Comparison of ENCODE assay signal across 11 cellular contexts in genomic region chr4:76690906-76691275, GRCh38.
DNase-seq lines count a peak whose midpoint lies in the region; ATAC-seq and TF ChIP-seq lines count a peak whose summit lies in the region.
"Had no signal": no experiment of that assay in that cellular context is flagged by ENCODE, and none has a peak within 500 bp of the region (broad histone marks: within the 10 kb centered on the region; RNA-seq: fewer than 3 reads in every experiment).

No MANE protein-coding gene starts in this region.

- WGBS in right cardiac atrium: 95% methylated on average over 1 of the region's 1 CpG
- WGBS in aorta, 2 donors: 7 to 14% methylated on average over 1 of the region's 1 CpG

- intact Hi-C loops in right cardiac atrium (cut with DNase I): loop anchor here in 1 of 4 donors (10.0 kb wide), 1 partner anchor 64 kb away; no protein-coding TSS in a partner anchor
- intact Hi-C loops in aorta (cut with DNase I): loop anchor here in 1 of 2 donors (5.0 kb wide), 1 partner anchor 51 kb away; no protein-coding TSS in a partner anchor

- H3K4me1 ChIP-seq in cardiac muscle cell (ENCODE audit: low read depth) (peaks cover 41% of the 10 kb centered on the region), right cardiac atrium (ENCODE audit: control insufficient read depth, insufficient read depth, low read length) (peaks cover 4% of the 10 kb centered on the region), aorta (ENCODE audit: control insufficient read depth in 1 of 2, insufficient read depth in 2 of 2, low read length in 2 of 2) (peaks cover 0 to 13% of the 10 kb centered on the region in 2 donors)

- DNase-seq in cardiac muscle cell (ENCODE audit: low read depth in 1 of 2, low spot score in 1 of 2) (no peak), right cardiac atrium (no peak), kidney epithelial cell (ENCODE audit: low read depth) (no peak), aorta (no peak)
- no peak for DNase-seq in stimulated activated naive CD4-positive, alpha-beta T cell treated with Interleukin-2 at 50 U/mL for 16 hours (lab: John Stamatoyannopoulos, UW)
- DNase-seq: RPMI8226; stimulated activated CD4-positive, alpha-beta T cell treated with anti-CD3 and anti-CD28 coated beads, Interleukin-12 subunit alpha, Interleukin-12 subunit beta, amount 100 ng/mL, for 4 hours had no signal

- H3K4me3 ChIP-seq in cardiac muscle cell: peak overlapping the region; percentile 87
- no peak overlapping the region for H3K4me3 ChIP-seq in right cardiac atrium (ENCODE audit: low read length)
- peak overlapping the region; percentile 84 for H3K4me3 ChIP-seq in WI38 (ENCODE audit: low read depth, low read length)
- peak overlapping the region; percentile 80 for H3K4me3 ChIP-seq in kidney epithelial cell (ENCODE audit: low read depth, low read length)
- peak overlapping the region; percentile 35 to 69 for H3K4me3 ChIP-seq in aorta (ENCODE audit: low read length in 2 of 2)

- ATAC-seq in right cardiac atrium (no peak), aorta (ENCODE audit: low FRiP score) (no peak), GM21526 (IDR thresholded peaks at IDR 0.05; ENCODE audit: low FRiP score, unreplicated experiment) (no peak), HG03025 (IDR thresholded peaks at IDR 0.05; ENCODE audit: low FRiP score, unreplicated experiment) (no peak)
- ATAC-seq: stimulated activated effector memory CD8-positive, alpha-beta T cell treated with anti-CD3 and anti-CD28 coated beads, Interleukin-12 subunit alpha, Interleukin-12 subunit beta, amount 100 ng/mL, for 72 hours had no signal

- TF ChIP-seq CTCF in cardiac muscle cell (IDR thresholded peaks at IDR 0.05; ENCODE audit: low read depth, low read length) (no peak), WI38 (IDR thresholded peaks at IDR 0.05; ENCODE audit: low read depth, low read length) (no peak), kidney epithelial cell (IDR thresholded peaks at IDR 0.05; ENCODE audit: insufficient read depth, low read length, poor library complexity, severe bottlenecking) (no peak)

- H3K27me3 ChIP-seq in cardiac muscle cell: no peaks in the 10 kb centered on the region
- no peaks in the 10 kb centered on the region for H3K27me3 ChIP-seq in right cardiac atrium (ENCODE audit: control insufficient read depth, insufficient read depth)
- no peaks in the 10 kb centered on the region for H3K27me3 ChIP-seq in kidney epithelial cell (ENCODE audit: control insufficient read depth, insufficient read depth, low read length)
- no peaks in the 10 kb centered on the region for H3K27me3 ChIP-seq in aorta (ENCODE audit: control insufficient read depth in 1 of 2, insufficient read depth in 2 of 2, low read length in 1 of 2)

- H3K36me3 ChIP-seq in cardiac muscle cell (no peaks in the 10 kb centered on the region), kidney epithelial cell (ENCODE audit: control insufficient read depth, insufficient read depth, low read length) (no peaks in the 10 kb centered on the region), aorta (ENCODE audit: control insufficient read depth in 1 of 2, insufficient read depth in 2 of 2, low read length in 1 of 2) (no peaks in the 10 kb centered on the region)

- H3K9me3 ChIP-seq in cardiac muscle cell (ENCODE audit: low read depth) (no peaks in the 10 kb centered on the region), right cardiac atrium (ENCODE audit: control insufficient read depth, low read length) (no peaks in the 10 kb centered on the region), aorta (ENCODE audit: control insufficient read depth, low read length) (no peaks in the 10 kb centered on the region)

- H3K27ac ChIP-seq in cardiac muscle cell (no peak overlapping the region), right cardiac atrium (ENCODE audit: low read length) (no peak overlapping the region), aorta (ENCODE audit: low read depth in 1 of 2, low read length in 2 of 2) (peak overlapping the region; percentile 28 to 61)

Comparison
In these comparisons a context has a peak if more than half of its experiments do, and no peak if none do; other contexts are left out.
1. H3K27ac ChIP-seq: peak in aorta (2 of 2); none in cardiac muscle cell (single experiment) and right cardiac atrium (single experiment).